In the genomic region with DNA sequence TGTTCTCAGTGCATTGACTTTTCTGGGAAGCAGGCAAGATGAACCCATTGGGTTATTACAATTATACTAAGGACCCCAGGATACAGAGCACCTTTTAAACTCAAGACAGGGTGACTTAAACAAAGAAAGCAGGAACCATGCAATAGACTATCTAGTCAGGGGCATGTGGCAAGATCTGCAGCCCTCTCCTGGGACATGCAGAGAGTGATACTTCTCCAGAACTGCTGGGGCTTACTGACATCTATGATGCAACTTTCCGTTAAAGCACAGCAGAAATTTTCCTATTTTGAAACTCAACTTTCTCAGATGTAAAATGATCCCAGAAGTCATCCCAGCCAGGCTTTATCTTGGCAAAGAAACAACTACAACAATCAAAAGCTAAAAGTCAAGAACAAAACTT, we compare ENCODE assay signal across 17 cellular contexts.
"Had no signal": no experiment of that assay in that cellular context is flagged by ENCODE, and none has a peak within 500 bp of the region (broad histone marks: within the 10 kb centered on the region; RNA-seq: fewer than 3 reads in every experiment).

No MANE protein-coding gene starts in this region.

- H3K9me3 ChIP-seq: colonic mucosa had no signal

- DNase-seq: activated B cell treated with CpG ODN at 0.5 μM for 24 hours; activated CD4-positive, alpha-beta T cell treated with anti-CD3 and anti-CD28 coated beads for 48 hours; activated CD8-positive, alpha-beta T cell treated with anti-CD3 and anti-CD28 coated beads for 36 hours; activated naive CD4-positive, alpha-beta T cell treated with anti-CD3 and anti-CD28 coated beads for 36 hours; activated T-cell treated with anti-CD3 and anti-CD28 coated beads, Interleukin-2, amount 50 U/mL, for 4 hours; anterior cingulate cortex; brain microvascular endothelial cell; colonic mucosa; foreskin melanocyte; head of caudate nucleus; kidney; retina; stimulated activated CD4-positive, alpha-beta T cell treated with anti-CD3 and anti-CD28 coated beads, Interleukin-2, amount 100 ng/mL, for 24 hours; stimulated activated naive CD4-positive, alpha-beta T cell treated with Interleukin-2 at 50 U/mL for 16 hours; substantia nigra had no signal

- H3K36me3 ChIP-seq: brain microvascular endothelial cell, colonic mucosa, tibial nerve had no signal

- H3K27ac ChIP-seq: brain microvascular endothelial cell, colonic mucosa had no signal

- ATAC-seq: activated CD8-positive, alpha-beta T cell treated with anti-CD3 and anti-CD28 coated beads for 36 hours; activated T-cell treated with anti-CD3 and anti-CD28 coated beads, Interleukin-2, amount 50 U/mL, for 4 hours; left lobe of liver had no signal

- H3K4me3 ChIP-seq: colonic mucosa, tibial nerve had no signal

- H3K27me3 ChIP-seq: brain microvascular endothelial cell, colonic mucosa, tibial nerve had no signal

- H3K4me1 ChIP-seq: colonic mucosa had no signal
